In the genomic region with DNA sequence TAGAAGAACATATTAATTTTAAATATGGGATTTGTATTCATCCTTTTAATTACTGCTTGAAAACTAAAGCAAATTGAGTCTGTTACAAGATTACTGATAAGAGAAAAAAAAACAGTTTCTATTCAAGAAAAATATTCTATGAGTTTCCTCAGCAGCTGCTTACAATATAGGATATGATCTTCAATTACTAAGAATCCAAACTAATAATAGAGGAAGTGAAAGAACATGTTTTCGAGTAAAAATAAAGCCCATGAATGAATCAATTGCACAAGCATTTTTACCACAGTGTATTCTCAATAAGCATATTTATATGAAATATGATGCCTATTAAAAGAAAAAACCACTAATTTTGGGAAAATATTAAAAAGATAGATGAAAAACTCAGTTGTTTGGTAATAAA, we compare ENCODE assay signal across 2 cellular contexts.
TF ChIP-seq lines count a peak whose summit lies in the region.

No MANE protein-coding gene starts in this region.

TF ChIP-seq in K562, 482 proteins besides CTCF, POLR2A, EP300 and RAD21 (continued from another document):
- TF ChIP-seq, protein P1, sequence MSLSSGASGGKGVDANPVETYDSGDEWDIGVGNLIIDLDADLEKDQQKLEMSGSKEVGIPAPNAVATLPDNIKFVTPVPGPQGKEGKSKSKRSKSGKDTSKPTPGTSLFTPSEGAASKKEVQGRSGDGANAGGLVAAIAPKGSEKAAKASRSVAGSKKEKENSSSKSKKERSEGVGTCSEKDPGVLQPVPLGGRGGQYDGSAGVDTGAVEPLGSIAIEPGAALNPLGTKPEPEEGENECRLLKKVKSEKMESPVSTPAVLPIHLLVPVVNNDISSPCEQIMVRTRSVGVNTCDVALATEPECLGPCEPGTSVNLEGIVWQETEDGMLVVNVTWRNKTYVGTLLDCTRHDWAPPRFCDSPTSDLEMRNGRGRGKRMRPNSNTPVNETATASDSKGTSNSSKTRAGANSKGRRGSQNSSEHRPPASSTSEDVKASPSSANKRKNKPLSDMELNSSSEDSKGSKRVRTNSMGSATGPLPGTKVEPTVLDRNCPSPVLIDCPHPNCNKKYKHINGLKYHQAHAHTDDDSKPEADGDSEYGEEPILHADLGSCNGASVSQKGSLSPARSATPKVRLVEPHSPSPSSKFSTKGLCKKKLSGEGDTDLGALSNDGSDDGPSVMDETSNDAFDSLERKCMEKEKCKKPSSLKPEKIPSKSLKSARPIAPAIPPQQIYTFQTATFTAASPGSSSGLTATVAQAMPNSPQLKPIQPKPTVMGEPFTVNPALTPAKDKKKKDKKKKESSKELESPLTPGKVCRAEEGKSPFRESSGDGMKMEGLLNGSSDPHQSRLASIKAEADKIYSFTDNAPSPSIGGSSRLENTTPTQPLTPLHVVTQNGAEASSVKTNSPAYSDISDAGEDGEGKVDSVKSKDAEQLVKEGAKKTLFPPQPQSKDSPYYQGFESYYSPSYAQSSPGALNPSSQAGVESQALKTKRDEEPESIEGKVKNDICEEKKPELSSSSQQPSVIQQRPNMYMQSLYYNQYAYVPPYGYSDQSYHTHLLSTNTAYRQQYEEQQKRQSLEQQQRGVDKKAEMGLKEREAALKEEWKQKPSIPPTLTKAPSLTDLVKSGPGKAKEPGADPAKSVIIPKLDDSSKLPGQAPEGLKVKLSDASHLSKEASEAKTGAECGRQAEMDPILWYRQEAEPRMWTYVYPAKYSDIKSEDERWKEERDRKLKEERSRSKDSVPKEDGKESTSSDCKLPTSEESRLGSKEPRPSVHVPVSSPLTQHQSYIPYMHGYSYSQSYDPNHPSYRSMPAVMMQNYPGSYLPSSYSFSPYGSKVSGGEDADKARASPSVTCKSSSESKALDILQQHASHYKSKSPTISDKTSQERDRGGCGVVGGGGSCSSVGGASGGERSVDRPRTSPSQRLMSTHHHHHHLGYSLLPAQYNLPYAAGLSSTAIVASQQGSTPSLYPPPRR (CRISPR knock-in tag; IDR thresholded peaks at IDR 0.05; ENCODE audit: borderline replicate concordance): no peak
- TF ChIP-seq, protein P2, sequence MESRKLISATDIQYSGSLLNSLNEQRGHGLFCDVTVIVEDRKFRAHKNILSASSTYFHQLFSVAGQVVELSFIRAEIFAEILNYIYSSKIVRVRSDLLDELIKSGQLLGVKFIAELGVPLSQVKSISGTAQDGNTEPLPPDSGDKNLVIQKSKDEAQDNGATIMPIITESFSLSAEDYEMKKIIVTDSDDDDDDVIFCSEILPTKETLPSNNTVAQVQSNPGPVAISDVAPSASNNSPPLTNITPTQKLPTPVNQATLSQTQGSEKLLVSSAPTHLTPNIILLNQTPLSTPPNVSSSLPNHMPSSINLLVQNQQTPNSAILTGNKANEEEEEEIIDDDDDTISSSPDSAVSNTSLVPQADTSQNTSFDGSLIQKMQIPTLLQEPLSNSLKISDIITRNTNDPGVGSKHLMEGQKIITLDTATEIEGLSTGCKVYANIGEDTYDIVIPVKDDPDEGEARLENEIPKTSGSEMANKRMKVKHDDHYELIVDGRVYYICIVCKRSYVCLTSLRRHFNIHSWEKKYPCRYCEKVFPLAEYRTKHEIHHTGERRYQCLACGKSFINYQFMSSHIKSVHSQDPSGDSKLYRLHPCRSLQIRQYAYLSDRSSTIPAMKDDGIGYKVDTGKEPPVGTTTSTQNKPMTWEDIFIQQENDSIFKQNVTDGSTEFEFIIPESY (CRISPR knock-in tag; IDR thresholded peaks at IDR 0.05): no peak

TF ChIP-seq in SK-N-SH, 30 proteins besides CTCF, POLR2A, EP300 and RAD21 (continued from another document):
- TF ChIP-seq RXRA (IDR thresholded peaks at IDR 0.05; ENCODE audit: borderline replicate concordance, low read depth) (no peak), FOXJ3 (CRISPR knock-in tag; IDR thresholded peaks at IDR 0.05) (no peak), MEF2A (IDR thresholded peaks at IDR 0.05; ENCODE audit: borderline replicate concordance, low read depth) (no peak)
